In the genomic region with DNA sequence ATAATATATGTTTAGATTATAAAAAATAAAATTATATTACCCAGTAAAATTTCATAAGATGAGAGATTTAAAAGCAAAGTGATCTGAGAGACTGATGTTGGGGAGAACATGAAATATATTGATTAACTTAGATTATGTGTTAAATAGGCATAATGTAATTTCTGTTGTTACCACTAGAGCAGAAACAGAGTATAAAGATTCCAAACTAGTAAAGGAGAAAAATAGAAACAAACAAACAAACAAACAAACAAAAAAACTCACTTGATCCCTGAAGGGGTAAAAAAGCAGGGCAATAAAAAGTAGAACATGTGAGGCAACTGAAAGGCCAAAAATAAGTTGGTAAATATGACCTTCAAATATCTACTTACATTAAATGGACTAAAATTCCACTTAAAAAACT, we compare ENCODE assay signal across 26 cellular contexts.
"Had no signal": no experiment of that assay in that cellular context is flagged by ENCODE, and none has a peak within 500 bp of the region (broad histone marks: within the 10 kb centered on the region; RNA-seq: fewer than 3 reads in every experiment).

No MANE protein-coding gene starts in this region.

- H3K4me1 Mint-ChIP-seq: immature natural killer cell, naive B cell had no signal

- H3K27me3 Mint-ChIP-seq: activated naive CD8-positive, alpha-beta T cell; naive B cell had no signal

- DNase-seq: activated CD4-positive, alpha-beta T cell treated with anti-CD3 and anti-CD28 coated beads for 48 hours; activated CD4-positive, alpha-beta T cell treated with anti-CD3 and anti-CD28 coated beads, Interleukin-2, amount 50 U/mL, for 48 hours; activated CD8-positive, alpha-beta memory T cell treated with anti-CD3 and anti-CD28 coated beads for 24 hours; activated effector memory CD4-positive, alpha-beta T cell treated with Interleukin-2 at 50 U/mL for 16 hours; activated naive CD4-positive, alpha-beta T cell treated with Interleukin-2 at 50 U/mL for 16 hours; adrenal gland; aorta; body of pancreas; colonic mucosa; effector CD8-positive, alpha-beta T cell; erythroblast; head of caudate nucleus; hypothalamus; immature natural killer cell; left colon; mammary epithelial cell; naive B cell; occipital lobe; right cardiac atrium; stimulated activated naive CD4-positive, alpha-beta T cell; T-helper 9 cell; tibial artery had no signal

- H3K9me3 ChIP-seq: adrenal gland, body of pancreas, colonic mucosa, suprapubic skin, tibial artery had no signal

- H3K4me1 ChIP-seq: adrenal gland, colonic mucosa, gastroesophageal sphincter, suprapubic skin, tibial artery had no signal

- H3K36me3 ChIP-seq: adrenal gland, colonic mucosa, gastroesophageal sphincter, suprapubic skin, tibial artery had no signal

- H3K36me3 Mint-ChIP-seq: activated naive CD8-positive, alpha-beta T cell; naive B cell had no signal

- ATAC-seq: body of pancreas, gastroesophageal sphincter, left colon, right cardiac atrium had no signal

- H3K27ac ChIP-seq: adrenal gland, body of pancreas, colonic mucosa, gastroesophageal sphincter, suprapubic skin, tibial artery, VCaP had no signal

- H3K4me3 Mint-ChIP-seq: activated naive CD8-positive, alpha-beta T cell; immature natural killer cell; naive B cell had no signal

- H3K27ac Mint-ChIP-seq: activated naive CD8-positive, alpha-beta T cell; immature natural killer cell; naive B cell had no signal

- H3K4me3 ChIP-seq: adrenal gland, body of pancreas, colonic mucosa, gastroesophageal sphincter, suprapubic skin, tibial artery had no signal

- H3K27me3 ChIP-seq: adrenal gland, colonic mucosa, gastroesophageal sphincter, suprapubic skin, tibial artery had no signal
